Comparison of ENCODE assay signal across 24 cellular contexts in genomic region chr22:17566776-17567175, GRCh38. TPM values are rescaled to one million over a fixed set of nuclear protein-coding genes. Genes with fewer than 3 reads are reported as not detected.
"Had no signal": no experiment of that assay in that cellular context is flagged by ENCODE, and none has a peak within 500 bp of the region (broad histone marks: within the 10 kb centered on the region; RNA-seq: fewer than 3 reads in every experiment).

No MANE protein-coding gene starts in this region.

- H3K27ac Mint-ChIP-seq: activated T-cell treated with anti-CD3 and anti-CD28 coated beads, Interleukin-2, amount 50 U/mL, for 24 hours; activated T-helper 17 cell treated with anti-CD3 and anti-CD28 coated beads, Interleukin-2, amount 50 U/mL, for 72 hours; stimulated activated naive CD8-positive, alpha-beta T cell treated with anti-CD3 and anti-CD28 coated beads, Interleukin-15, Interleukin-2, amounts not matched to agents 100 ng/mL and 50 ng/mL, for 24 hours; T-cell; T-helper 2 cell treated with Interferon-gamma antibody and Interleukin-4, amounts not matched to agents 5 μg/mL and 100 μg/mL, for 36 hours had no signal

- DNase-seq: activated CD4-positive, alpha-beta T cell treated with anti-CD3 and anti-CD28 coated beads for 1 hour; activated CD8-positive, alpha-beta memory T cell treated with anti-CD3 and anti-CD28 coated beads for 24 hours; activated CD8-positive, alpha-beta memory T cell treated with anti-CD3 and anti-CD28 coated beads, Interleukin-2, amount 50 U/mL, for 4 hours; activated T-cell treated with anti-CD3 and anti-CD28 coated beads, Interleukin-2, amount 50 U/mL, for 24 hours; cerebellar nuclear complex; effector CD4-positive, alpha-beta T cell; hypothalamus; naive thymus-derived CD8-positive, alpha-beta T cell; stimulated activated CD4-positive, alpha-beta T cell treated with anti-CD3 and anti-CD28 coated beads, Interleukin-1b, Interleukin-23, amount 100 ng/mL, for 48 hours; T-cell; testis; trophoblast cell; uterus had no signal

- H3K9me3 Mint-ChIP-seq: activated naive CD4-positive, alpha-beta T cell treated with anti-CD3 and anti-CD28 coated beads, Interleukin-2, amount 50 U/mL, for 72 hours; activated T-cell treated with anti-CD3 and anti-CD28 coated beads, Interleukin-2, amount 50 U/mL, for 24 hours; activated T-helper 17 cell treated with anti-CD3 and anti-CD28 coated beads, Interleukin-2, amount 50 U/mL, for 72 hours; naive thymus-derived CD8-positive, alpha-beta T cell; stimulated activated naive CD8-positive, alpha-beta T cell treated with anti-CD3 and anti-CD28 coated beads, Interleukin-15, Interleukin-2, amounts not matched to agents 100 ng/mL and 50 ng/mL, for 24 hours; T-cell; T-helper 2 cell treated with Interferon-gamma antibody and Interleukin-4, amounts not matched to agents 5 μg/mL and 100 μg/mL, for 36 hours had no signal

- H3K27me3 Mint-ChIP-seq: progenitor cell of endocrine pancreas had no signal

- H3K36me3 Mint-ChIP-seq: activated naive CD4-positive, alpha-beta T cell treated with anti-CD3 and anti-CD28 coated beads, Interleukin-2, amount 50 U/mL, for 72 hours; naive thymus-derived CD8-positive, alpha-beta T cell; T-cell had no signal

- H3K27ac ChIP-seq: ascending aorta, skin epidermis, testis, VCaP had no signal

- H3K4me3 Mint-ChIP-seq: activated T-cell treated with anti-CD3 and anti-CD28 coated beads, Interleukin-2, amount 50 U/mL, for 24 hours; activated T-helper 17 cell treated with anti-CD3 and anti-CD28 coated beads, Interleukin-2, amount 50 U/mL, for 72 hours; naive thymus-derived CD8-positive, alpha-beta T cell; stimulated activated naive CD8-positive, alpha-beta T cell treated with anti-CD3 and anti-CD28 coated beads, Interleukin-15, Interleukin-2, amounts not matched to agents 100 ng/mL and 50 ng/mL, for 24 hours; T-cell; T-helper 2 cell treated with Interferon-gamma antibody and Interleukin-4, amounts not matched to agents 5 μg/mL and 100 μg/mL, for 36 hours had no signal

- H3K27me3 ChIP-seq: ascending aorta, testis, uterus had no signal

- H3K4me1 Mint-ChIP-seq: activated T-helper 17 cell treated with anti-CD3 and anti-CD28 coated beads, Interleukin-2, amount 50 U/mL, for 72 hours; T-cell had no signal

RNA-seq across cellular contexts. Expression of gene SLC25A18, which starts 3.5 kb away (rescaled TPM):
- total RNA-seq: activated naive CD4-positive, alpha-beta T cell treated with anti-CD3 and anti-CD28 coated beads, Interleukin-2, amount 50 U/mL, for 72 hours; activated T-helper 17 cell treated with anti-CD3 and anti-CD28 coated beads, Interleukin-2, amount 50 U/mL, for 72 hours; ascending aorta; bronchial epithelial cell; epithelial cell of proximal tubule; naive thymus-derived CD8-positive, alpha-beta T cell; osteocyte; T-cell had no signal
- polyA plus RNA-seq: naive thymus-derived CD8-positive, alpha-beta T cell had no signal
